ENCODE assay signal across 2 cellular contexts in the genomic region with DNA sequence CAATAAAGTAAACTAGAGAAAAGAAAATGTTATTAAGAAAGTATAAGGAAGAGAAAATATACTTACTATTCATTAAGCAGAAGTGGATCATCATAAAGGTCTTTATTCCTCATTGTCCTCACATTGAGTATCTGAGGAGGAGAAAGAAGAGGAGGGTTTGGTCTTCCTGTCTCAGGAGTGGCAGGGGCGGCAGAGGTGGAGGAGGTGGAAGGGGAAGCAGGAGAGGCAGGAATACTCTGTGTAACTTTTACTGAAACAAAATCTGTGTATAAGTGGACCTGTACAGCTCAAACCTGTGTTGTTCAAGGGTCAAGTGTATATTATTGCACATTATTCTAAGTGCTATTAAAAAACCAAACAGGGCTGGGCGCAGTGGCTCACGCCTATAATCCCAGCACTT.
TF ChIP-seq lines count a peak whose summit lies in the region.

No MANE protein-coding gene starts in this region.

TF ChIP-seq in HepG2, 621 proteins besides CTCF, POLR2A, EP300 and RAD21:
- TF ChIP-seq GZF1 (CRISPR knock-in tag; IDR thresholded peaks at IDR 0.05) (no peak), SIN3B (IDR thresholded peaks at IDR 0.05; ENCODE audit: low read length) (no peak), ZNF3 (CRISPR knock-in tag; IDR thresholded peaks at IDR 0.05) (no peak), ZFY (CRISPR knock-in tag; IDR thresholded peaks at IDR 0.05) (no peak), HMG20B (CRISPR knock-in tag; conservative IDR thresholded peaks at IDR 0.05) (no peak), ZNF232 (CRISPR knock-in tag; IDR thresholded peaks at IDR 0.05; ENCODE audit: borderline replicate concordance) (no peak), SATB2 (CRISPR knock-in tag; IDR thresholded peaks at IDR 0.05) (no peak), SP4 (CRISPR knock-in tag; IDR thresholded peaks at IDR 0.05) (no peak)

TF ChIP-seq in K562, 482 proteins besides CTCF, POLR2A, EP300 and RAD21:
- TF ChIP-seq SIN3A (IDR thresholded peaks at IDR 0.05; ENCODE audit: borderline replicate concordance in 2 of 2, control insufficient read depth in 1 of 2, low read depth in 2 of 2, low read length in 2 of 2) = no peak
- no peak for TF ChIP-seq KAT2B (IDR thresholded peaks at IDR 0.05; ENCODE audit: low read depth, low read length)
- TF ChIP-seq ARID2 (IDR thresholded peaks at IDR 0.05) = no peak
- no peak for TF ChIP-seq ESRRB (CRISPR knock-in tag; IDR thresholded peaks at IDR 0.05; ENCODE audit: borderline replicate concordance)
- TF ChIP-seq ZNF695 (CRISPR knock-in tag; IDR thresholded peaks at IDR 0.05) = no peak
- TF ChIP-seq NFE2 (IDR thresholded peaks at IDR 0.05; ENCODE audit: low read depth) = no peak
- TF ChIP-seq SIRT6 (IDR thresholded peaks at IDR 0.05; ENCODE audit: low read depth, low read length) = no peak
- no peak for TF ChIP-seq EGR1 (conservative IDR thresholded peaks at IDR 0.05)
- TF ChIP-seq DPF2 (IDR thresholded peaks at IDR 0.05) = no peak
- TF ChIP-seq, protein P1, sequence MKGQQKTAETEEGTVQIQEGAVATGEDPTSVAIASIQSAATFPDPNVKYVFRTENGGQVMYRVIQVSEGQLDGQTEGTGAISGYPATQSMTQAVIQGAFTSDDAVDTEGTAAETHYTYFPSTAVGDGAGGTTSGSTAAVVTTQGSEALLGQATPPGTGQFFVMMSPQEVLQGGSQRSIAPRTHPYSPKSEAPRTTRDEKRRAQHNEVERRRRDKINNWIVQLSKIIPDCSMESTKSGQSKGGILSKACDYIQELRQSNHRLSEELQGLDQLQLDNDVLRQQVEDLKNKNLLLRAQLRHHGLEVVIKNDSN (CRISPR knock-in tag; IDR thresholded peaks at IDR 0.05) = no peak
- TF ChIP-seq, protein P2, sequence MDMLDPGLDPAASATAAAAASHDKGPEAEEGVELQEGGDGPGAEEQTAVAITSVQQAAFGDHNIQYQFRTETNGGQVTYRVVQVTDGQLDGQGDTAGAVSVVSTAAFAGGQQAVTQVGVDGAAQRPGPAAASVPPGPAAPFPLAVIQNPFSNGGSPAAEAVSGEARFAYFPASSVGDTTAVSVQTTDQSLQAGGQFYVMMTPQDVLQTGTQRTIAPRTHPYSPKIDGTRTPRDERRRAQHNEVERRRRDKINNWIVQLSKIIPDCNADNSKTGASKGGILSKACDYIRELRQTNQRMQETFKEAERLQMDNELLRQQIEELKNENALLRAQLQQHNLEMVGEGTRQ (CRISPR knock-in tag; IDR thresholded peaks at IDR 0.05) = no peak
